ENCODE assay signal across 2 cellular contexts in the genomic region with DNA sequence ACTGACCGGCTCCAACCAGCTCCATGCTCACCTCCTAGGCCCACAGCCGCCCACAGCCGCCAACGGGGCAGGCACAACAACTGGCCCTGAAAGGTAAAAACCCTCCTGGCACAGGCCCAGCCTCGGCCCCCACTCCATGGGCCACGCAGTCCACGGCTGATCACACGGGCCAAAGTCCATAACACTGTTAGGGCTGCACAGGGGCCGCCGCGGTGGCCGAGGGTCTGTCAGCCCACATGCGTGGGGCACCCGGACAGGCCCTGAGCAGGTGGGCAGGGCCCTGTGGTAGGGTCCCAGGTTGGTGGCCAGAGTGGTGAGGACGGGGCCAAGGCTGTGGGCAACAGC.
TF ChIP-seq lines count a peak whose summit lies in the region.

No MANE protein-coding gene starts in this region.

TF ChIP-seq in K562, 482 proteins besides CTCF, POLR2A, EP300 and RAD21:
- TF ChIP-seq POLR2G (IDR thresholded peaks at IDR 0.05; ENCODE audit: low read depth, low read length) (peak; percentile 22; the same call in 1 of the 2 replicates), CBFA2T3 (IDR thresholded peaks at IDR 0.05) (no peak), THRAP3 (IDR thresholded peaks at IDR 0.05; ENCODE audit: borderline replicate concordance) (no peak), PCBP1 (IDR thresholded peaks at IDR 0.05; ENCODE audit: low read depth, low read length, poor library complexity, severe bottlenecking) (no peak), POLR2H (tag; IDR thresholded peaks at IDR 0.05; ENCODE audit: low read depth) (no peak)
TF ChIP-seq in K562: peak in this region for 1.

TF ChIP-seq in liver, 16 proteins besides CTCF, POLR2A, EP300 and RAD21:
- no peak for TF ChIP-seq FOXA1 (IDR thresholded peaks at IDR 0.05)
- TF ChIP-seq, protein P1, sequence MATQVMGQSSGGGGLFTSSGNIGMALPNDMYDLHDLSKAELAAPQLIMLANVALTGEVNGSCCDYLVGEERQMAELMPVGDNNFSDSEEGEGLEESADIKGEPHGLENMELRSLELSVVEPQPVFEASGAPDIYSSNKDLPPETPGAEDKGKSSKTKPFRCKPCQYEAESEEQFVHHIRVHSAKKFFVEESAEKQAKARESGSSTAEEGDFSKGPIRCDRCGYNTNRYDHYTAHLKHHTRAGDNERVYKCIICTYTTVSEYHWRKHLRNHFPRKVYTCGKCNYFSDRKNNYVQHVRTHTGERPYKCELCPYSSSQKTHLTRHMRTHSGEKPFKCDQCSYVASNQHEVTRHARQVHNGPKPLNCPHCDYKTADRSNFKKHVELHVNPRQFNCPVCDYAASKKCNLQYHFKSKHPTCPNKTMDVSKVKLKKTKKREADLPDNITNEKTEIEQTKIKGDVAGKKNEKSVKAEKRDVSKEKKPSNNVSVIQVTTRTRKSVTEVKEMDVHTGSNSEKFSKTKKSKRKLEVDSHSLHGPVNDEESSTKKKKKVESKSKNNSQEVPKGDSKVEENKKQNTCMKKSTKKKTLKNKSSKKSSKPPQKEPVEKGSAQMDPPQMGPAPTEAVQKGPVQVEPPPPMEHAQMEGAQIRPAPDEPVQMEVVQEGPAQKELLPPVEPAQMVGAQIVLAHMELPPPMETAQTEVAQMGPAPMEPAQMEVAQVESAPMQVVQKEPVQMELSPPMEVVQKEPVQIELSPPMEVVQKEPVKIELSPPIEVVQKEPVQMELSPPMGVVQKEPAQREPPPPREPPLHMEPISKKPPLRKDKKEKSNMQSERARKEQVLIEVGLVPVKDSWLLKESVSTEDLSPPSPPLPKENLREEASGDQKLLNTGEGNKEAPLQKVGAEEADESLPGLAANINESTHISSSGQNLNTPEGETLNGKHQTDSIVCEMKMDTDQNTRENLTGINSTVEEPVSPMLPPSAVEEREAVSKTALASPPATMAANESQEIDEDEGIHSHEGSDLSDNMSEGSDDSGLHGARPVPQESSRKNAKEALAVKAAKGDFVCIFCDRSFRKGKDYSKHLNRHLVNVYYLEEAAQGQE (IDR thresholded peaks at IDR 0.05) = no peak
- TF ChIP-seq SP1 (IDR thresholded peaks at IDR 0.05) = no peak
- TF ChIP-seq HNF4A (conservative IDR thresholded peaks at IDR 0.05) = peak; percentile 36 to 59
